2 cellular contexts compared by ENCODE assay signal in the genomic region with DNA sequence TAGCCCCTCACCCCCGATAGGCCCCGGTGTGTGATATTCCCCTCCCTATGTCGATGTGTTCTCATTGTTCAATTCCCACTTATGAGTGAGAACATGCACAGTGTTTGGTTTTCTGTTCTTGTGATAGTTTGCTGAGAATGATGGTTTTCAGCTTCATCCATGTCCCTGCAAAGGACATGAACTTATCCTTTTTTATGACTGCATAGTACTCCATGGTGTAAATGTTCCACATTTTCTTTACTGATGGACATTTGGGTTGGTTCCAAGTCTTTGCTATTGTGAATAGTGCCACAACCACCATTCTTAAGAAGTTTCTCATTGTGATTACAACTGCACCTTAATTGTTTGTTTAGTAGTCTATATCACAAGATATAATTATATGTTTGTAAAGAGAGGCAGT. TPM values are rescaled to one million over a fixed set of nuclear protein-coding genes. Genes with fewer than 3 reads are reported as not detected.
"Had no signal": no experiment of that assay in that cellular context is flagged by ENCODE, and none has a peak within 500 bp of the region (broad histone marks: within the 10 kb centered on the region; RNA-seq: fewer than 3 reads in every experiment).

No MANE protein-coding gene starts in this region.

RNA-seq across cellular contexts. Expression of gene PLPPR4, which starts 3.9 kb away (rescaled TPM):
- total RNA-seq: MCF 10A, NCI-H460 had no signal
